8 cellular contexts compared by ENCODE assay signal in genomic region chr4:102868153-102868781, GRCh38. TPM values are rescaled to one million over a fixed set of nuclear protein-coding genes. Genes with fewer than 3 reads are reported as not detected.
A peak's percentile ranks its signal among the peaks of the same experiment; 100 is the strongest.
DNase-seq lines count a peak whose midpoint lies in the region; ATAC-seq, FAIRE-seq and TF ChIP-seq lines count a peak whose summit lies in the region.

No MANE protein-coding gene starts in this region.

- H3K4me3 ChIP-seq in GM12865 (ENCODE audit: low read depth, low read length) (peak overlapping the region; percentile 75), KMS-11 (IDR thresholded peaks at IDR 0.05; ENCODE audit: insufficient read depth, low read depth, low read length) (no peak overlapping the region), kidney (ENCODE audit: low read length in 2 of 2) (peak overlapping the region; percentile 87 to 97)

- H3K4me1 ChIP-seq in KMS-11 (ENCODE audit: low read depth, poor library complexity, severe bottlenecking) (peaks cover 70% of the 10 kb centered on the region), kidney (ENCODE audit: control insufficient read depth in 1 of 2, insufficient read depth in 1 of 2, low read depth in 1 of 2, low read length in 2 of 2) (peaks cover 2 to 6% of the 10 kb centered on the region in 2 donors)

- DNase-seq in GM12865 (ENCODE audit: low read depth): peak; percentile 34
- DNase-seq in kidney: no peak
- peak in 2 of 3 donors; percentile 11 to 15 for DNase-seq in stimulated activated CD4-positive, alpha-beta T cell treated with anti-CD3 and anti-CD28 coated beads, TNF-alpha, amount 100 ng/mL, for 48 hours (ENCODE audit: low read depth in 3 of 3)
- DNase-seq in DMS 273 (lab: John Stamatoyannopoulos, UW; ENCODE audit: unreplicated experiment): no peak
- DNase-seq in NOMO-1 (lab: John Stamatoyannopoulos, UW; ENCODE audit: unreplicated experiment in 2 of 2): no peak

- H3K9me3 ChIP-seq in kidney (ENCODE audit: control insufficient read depth in 1 of 2, low read length in 2 of 2): no peaks in the 10 kb centered on the region

- H4K20me1 ChIP-seq in KMS-11 (ENCODE audit: insufficient read depth): no peaks in the 10 kb centered on the region

- H3K4me2 ChIP-seq in KMS-11: peak overlapping the region; percentile 97

- TF ChIP-seq CTCF in GM12865 (IDR thresholded peaks at IDR 0.05; ENCODE audit: insufficient read depth, low read depth, low read length, missing control alignments) (no peak), KMS-11 (conservative IDR thresholded peaks at IDR 0.05; ENCODE audit: low read depth, low read length) (no peak), kidney (IDR thresholded peaks at IDR 0.05; ENCODE audit: borderline replicate concordance, extremely low read depth, insufficient read depth) (no peak)

- peaks cover 89% of the 10 kb centered on the region for H3K79me2 ChIP-seq in KMS-11 (ENCODE audit: insufficient read depth, low read depth)

- H3K9ac ChIP-seq in KMS-11 (peak overlapping the region; percentile 98), kidney (ENCODE audit: low read length in 2 of 2) (peak overlapping the region; percentile 93 to 96)

- H3K27ac ChIP-seq in KMS-11 (peak overlapping the region; percentile 100), adipose tissue (ENCODE audit: low read depth, low read length) (peak overlapping the region; percentile 88), kidney (ENCODE audit: low read depth in 2 of 2, low read length in 2 of 2) (peak overlapping the region; percentile 96 to 98)

- intact Hi-C loops in kidney (cut with DNase I): no loop called here

- no peak for ATAC-seq in GM18867 (IDR thresholded peaks at IDR 0.05; ENCODE audit: unreplicated experiment)

- 4 to 9% (median 8%) methylated on average over 23 of the region's 23 CpGs for WGBS in adipose tissue, 3 donors

- FAIRE-seq in kidney (lab: Jason Lieb, UNC): no peak

- peak overlapping the region; percentile 50 for H2AFZ ChIP-seq in KMS-11 (ENCODE audit: low read depth)

- H3K36me3 ChIP-seq in KMS-11 (ENCODE audit: insufficient read depth) (0 out of 2 replicates have a peak, but pooled peaks cover 5% of the 10 kb centered on the region), kidney (ENCODE audit: control insufficient read depth in 1 of 2, insufficient read depth in 2 of 2, low read length in 2 of 2) (no peaks in the 10 kb centered on the region)

- no peaks in the 10 kb centered on the region for H3K27me3 ChIP-seq in KMS-11 (ENCODE audit: insufficient read depth, low read depth)

RNA-seq across cellular contexts. Expression of gene CISD2, which starts 0.5 kb away (rescaled TPM):
- polyA plus RNA-seq in adipose tissue (10 to 100 TPM; 12.0 to 18.9 (median 18.2) TPM), kidney (ENCODE audit: insufficient read depth, low read depth, low replicate concordance) (46.3 TPM)
- total RNA-seq in kidney: 25.6 TPM

RNA-seq across cellular contexts. Expression of gene UBE2D3, which starts 40.9 kb away (rescaled TPM):
- 100 to 1,000 TPM; 125 to 275 (median 271) TPM for polyA plus RNA-seq in adipose tissue
- total RNA-seq in kidney: 262 TPM
- 173 TPM for polyA plus RNA-seq in kidney (ENCODE audit: insufficient read depth, low read depth, low replicate concordance)

Comparison
In these comparisons a context has a peak if more than half of its experiments do, and no peak if none do; other contexts are left out.
1. DNase-seq: peak in GM12865 (single experiment) and stimulated activated CD4-positive, alpha-beta T cell treated with anti-CD3 and anti-CD28 coated beads, TNF-alpha, amount 100 ng/mL, for 48 hours (2 of 3); none in kidney (single experiment), DMS 273 (single experiment) and NOMO-1 (0 of 2).
2. Peak in every context shown above with its lines, with median percentiles within 50 percentile points of each other: H3K27ac ChIP-seq.